14 cellular contexts compared by ENCODE assay signal in the genomic region with DNA sequence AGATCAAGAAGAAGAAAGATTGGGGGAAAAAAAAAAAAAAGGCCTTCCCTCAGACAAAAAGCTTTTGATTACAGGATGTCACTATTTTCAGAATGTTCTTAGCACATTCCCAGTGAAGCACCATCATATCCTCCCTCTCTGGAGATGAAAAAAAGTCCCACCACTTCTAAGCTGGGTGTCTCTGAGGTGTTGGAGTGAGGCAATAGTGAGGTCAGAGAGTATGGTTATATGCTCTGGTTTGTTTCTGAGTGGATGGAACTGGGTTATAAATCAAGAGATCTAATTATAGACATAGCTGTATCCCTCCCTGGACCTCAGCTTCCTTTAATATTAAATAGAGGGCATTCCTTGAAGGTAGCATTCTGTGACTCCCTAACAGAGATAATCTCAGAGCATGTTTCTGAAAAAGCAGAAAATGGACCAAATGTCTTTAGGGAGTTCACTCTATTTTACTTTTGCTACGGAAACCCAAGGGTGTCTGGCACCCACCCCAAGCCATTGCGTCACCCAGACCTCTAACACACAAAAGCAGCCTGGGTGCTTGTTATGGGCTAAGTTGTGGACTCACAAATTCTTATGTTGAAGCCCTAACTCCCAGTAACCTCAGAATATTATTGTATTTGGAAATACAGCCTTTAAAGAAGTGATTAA.
DNase-seq lines count a peak whose midpoint lies in the region; ATAC-seq, FAIRE-seq and TF ChIP-seq lines count a peak whose summit lies in the region.
"Had no signal": no experiment of that assay in that cellular context is flagged by ENCODE, and none has a peak within 500 bp of the region (broad histone marks: within the 10 kb centered on the region; RNA-seq: fewer than 3 reads in every experiment).

No MANE protein-coding gene starts in this region.

- TF ChIP-seq CTCF in NB4 (IDR thresholded peaks at IDR 0.05; ENCODE audit: low read depth, low read length) (no peak), ovary (IDR thresholded peaks at IDR 0.05) (no peak)

- FAIRE-seq in GM12891 (lab: Jason Lieb, UNC) = peak; percentile 52

- no peak for ATAC-seq in HG03108 (IDR thresholded peaks at IDR 0.05; ENCODE audit: unreplicated experiment)

- H3K36me3 ChIP-seq in ovary (no peaks in the 10 kb centered on the region), MG63 (no peaks in the 10 kb centered on the region)
- H3K36me3 ChIP-seq: adrenal gland, Peyer's patch had no signal

- H3K4me3 ChIP-seq in NB4 (ENCODE audit: low read depth, low read length) = no peak overlapping the region
- no peak overlapping the region for H3K4me3 ChIP-seq in ovary
- no peak overlapping the region for H3K4me3 ChIP-seq in MG63
- H3K4me3 ChIP-seq: adrenal gland, Peyer's patch had no signal

- H3K27me3 ChIP-seq in ovary (no peaks in the 10 kb centered on the region), MG63 (no peaks in the 10 kb centered on the region)
- H3K27me3 ChIP-seq: adrenal gland, Peyer's patch had no signal

- H3K4me1 ChIP-seq in ovary (ENCODE audit: insufficient read depth) = peaks cover 9% of the 10 kb centered on the region

- 26 to 43% (median 33%) methylated on average over 2 of the region's 2 CpGs for WGBS in ovary, 3 donors

- H3K9me3 ChIP-seq in ovary = no peaks in the 10 kb centered on the region
- H3K9me3 ChIP-seq in MG63 = no peaks in the 10 kb centered on the region
- H3K9me3 ChIP-seq: adrenal gland, Peyer's patch had no signal

- DNase-seq in GM12891 (ENCODE audit: insufficient read length, low spot score) (no peak), NB4 (ENCODE audit: low read depth) (peak; percentile 36), fibroblast of gingiva (ENCODE audit: low read depth) (peak; percentile 51), ovary (peak; percentile 54 to 79 (median 62)), hepatic stellate cell (ENCODE audit: low spot score) (no peak), MG63 (no peak)
- DNase-seq in activated CD4-positive, alpha-beta T cell treated with anti-CD3 and anti-CD28 coated beads, Interleukin-2, amount 50 U/mL, for 48 hours = no peak
- DNase-seq: activated CD4-positive, alpha-beta T cell treated with anti-CD3 and anti-CD28 coated beads for 4 hours; DND-41; H7; NCI-H1436 treated with DMSO at 0.1 percent for 48 hours; Peyer's patch had no signal

- TF ChIP-seq EP300 in ovary (IDR thresholded peaks at IDR 0.05) = no peak

- H3K27ac ChIP-seq in ovary = peak overlapping the region in 1 of 2 donors; percentile 46
- H3K27ac ChIP-seq: Peyer's patch had no signal

- TF ChIP-seq POLR2A in GM12891 (IDR thresholded peaks at IDR 0.05; ENCODE audit: low read depth, low read length) (no peak), NB4 (IDR thresholded peaks at IDR 0.05; ENCODE audit: extremely low read depth, insufficient read length) (no peak), ovary (IDR thresholded peaks at IDR 0.05) (no peak)

- intact Hi-C loops in ovary (cut with DNase I) = loop anchor here in 2 of 4 donors (2.0 to 10.0 kb wide), 2 partner anchors 41 to 79 kb away; a partner anchor contains a TSS

TF ChIP-seq in GM12891, 5 proteins besides CTCF, POLR2A, EP300 and RAD21:
- TF ChIP-seq TAF1 (IDR thresholded peaks at IDR 0.05; ENCODE audit: low read depth, low read length) (no peak), POLR2AphosphoS5 (IDR thresholded peaks at IDR 0.05; ENCODE audit: low read depth, low read length) (no peak), PAX5 (IDR thresholded peaks at IDR 0.05; ENCODE audit: insufficient read depth, low read length, severe bottlenecking) (no peak), SPI1 (IDR thresholded peaks at IDR 0.05; ENCODE audit: low read depth, low read length) (no peak), POU2F2 (IDR thresholded peaks at IDR 0.05; ENCODE audit: low read depth, low read length) (no peak)
TF ChIP-seq in GM12891: peak in this region for 0.

Comparison
In these comparisons a context has a peak if more than half of its experiments do, and no peak if none do; other contexts are left out.
1. DNase-seq: peak in NB4 (single experiment), fibroblast of gingiva (single experiment) and ovary (5 of 5); none in GM12891 (single experiment), hepatic stellate cell (single experiment), MG63 (single experiment) and activated CD4-positive, alpha-beta T cell treated with anti-CD3 and anti-CD28 coated beads, Interleukin-2, amount 50 U/mL, for 48 hours (0 of 2).